In genomic region chr17:44124118-44124438, GRCh38 we compare ENCODE assay signal across 8 cellular contexts. TPM values are rescaled to one million over a fixed set of nuclear protein-coding genes. Genes with fewer than 3 reads are reported as not detected.
A peak's percentile ranks its signal among the peaks of the same experiment; 100 is the strongest.
DNase-seq lines count a peak whose midpoint lies in the region; ATAC-seq and TF ChIP-seq lines count a peak whose summit lies in the region.

No MANE protein-coding gene starts in this region.

- intact Hi-C loops in activated naive CD4-positive, alpha-beta T cell treated with anti-CD3 and anti-CD28 coated beads for 36 hours (cut with micrococcal nuclease) = loop anchor here (1.0 to 5.0 kb wide), 3 partner anchors 14 to 228 kb away; no protein-coding TSS in a partner anchor
- intact Hi-C loops in body of pancreas (cut with DNase I) = no loop called here

- H3K4me1 ChIP-seq in body of pancreas (peaks cover 37% of the 10 kb centered on the region), upper lobe of left lung (peaks cover 27 to 44% (median 37%) of the 10 kb centered on the region in 4 donors)

- DNase-seq in activated naive CD4-positive, alpha-beta T cell treated with anti-CD3 and anti-CD28 coated beads for 36 hours = no peak
- DNase-seq in activated naive CD4-positive, alpha-beta T cell treated with Interleukin-2 at 50 U/mL for 16 hours = no peak
- no peak for DNase-seq in body of pancreas
- no peak for DNase-seq in memory B cell (ENCODE audit: low spot score in 2 of 2)
- DNase-seq in upper lobe of left lung = no peak
- no peak for DNase-seq in NCI-H526 treated with DMSO at 0.1 percent for 48 hours (lab: John Stamatoyannopoulos, UW)
- DNase-seq in SKM-1 treated with dmso at 0.1 percent for 144 hours (lab: John Stamatoyannopoulos, UW; ENCODE audit: unreplicated experiment) = no peak

- peak overlapping the region in 1 of 2 donors; percentile 13 for H3K4me3 ChIP-seq in body of pancreas
- H3K4me3 ChIP-seq in upper lobe of left lung = peak overlapping the region; percentile 52 to 97 (median 81)

- H3K9me3 ChIP-seq in body of pancreas (no peaks in the 10 kb centered on the region), upper lobe of left lung (no peaks in the 10 kb centered on the region)

- no peaks in the 10 kb centered on the region for H3K27me3 ChIP-seq in body of pancreas
- no peaks in the 10 kb centered on the region for H3K27me3 ChIP-seq in upper lobe of left lung

- H3K27ac ChIP-seq in body of pancreas = peak overlapping the region; percentile 75 to 91 (median 86)
- peak overlapping the region; percentile 94 to 99 (median 94) for H3K27ac ChIP-seq in upper lobe of left lung

- H3K27ac Mint-ChIP-seq in activated naive CD4-positive, alpha-beta T cell treated with anti-CD3 and anti-CD28 coated beads for 36 hours = peak overlapping the region; percentile 97
- peak overlapping the region; percentile 96 for H3K27ac Mint-ChIP-seq in memory B cell

- TF ChIP-seq POLR2A in body of pancreas (IDR thresholded peaks at IDR 0.05) = no peak
- peak in 1 of 4 donors; percentile 22 for TF ChIP-seq POLR2A in upper lobe of left lung (IDR thresholded peaks at IDR 0.05)

- no peak for TF ChIP-seq CTCF in body of pancreas (IDR thresholded peaks at IDR 0.05)
- TF ChIP-seq CTCF in upper lobe of left lung (IDR thresholded peaks at IDR 0.05) = no peak

- CTCF ChIA-PET in activated naive CD4-positive, alpha-beta T cell treated with anti-CD3 and anti-CD28 coated beads for 36 hours (lab: Charles Lee) = interaction anchor here (1.2 to 1.3 kb wide), 5 partner anchors 14 to 58 kb away, joined by 3 to 4 read pairs (median 4); no protein-coding TSS in a partner anchor

- no peaks in the 10 kb centered on the region for H3K36me3 Mint-ChIP-seq in activated naive CD4-positive, alpha-beta T cell treated with anti-CD3 and anti-CD28 coated beads for 36 hours (ENCODE audit: low read depth)
- peaks cover 2% of the 10 kb centered on the region for H3K36me3 Mint-ChIP-seq in memory B cell

- no peak for TF ChIP-seq EP300 in upper lobe of left lung (IDR thresholded peaks at IDR 0.05)

- no peaks in the 10 kb centered on the region for H3K27me3 Mint-ChIP-seq in activated naive CD4-positive, alpha-beta T cell treated with anti-CD3 and anti-CD28 coated beads for 36 hours (ENCODE audit: low read depth)
- H3K27me3 Mint-ChIP-seq in memory B cell = no peaks in the 10 kb centered on the region

- H3K4me3 Mint-ChIP-seq in activated naive CD4-positive, alpha-beta T cell treated with anti-CD3 and anti-CD28 coated beads for 36 hours = peak overlapping the region; percentile 96
- peak overlapping the region; percentile 96 for H3K4me3 Mint-ChIP-seq in memory B cell

- WGBS in body of pancreas, 2 donors = 0 to 3% methylated on average over 7 to 8 of the region's 8 CpGs
- WGBS in upper lobe of left lung, 2 donors = 4% methylated on average over 8 of the region's 8 CpGs

- ATAC-seq in body of pancreas (no peak), memory B cell (ENCODE audit: low read depth) (no peak), upper lobe of left lung (ENCODE audit: low FRiP score in 2 of 2) (no peak), GM21390 (IDR thresholded peaks at IDR 0.05; ENCODE audit: unreplicated experiment) (no peak)

- no peaks in the 10 kb centered on the region for H3K9me3 Mint-ChIP-seq in activated naive CD4-positive, alpha-beta T cell treated with anti-CD3 and anti-CD28 coated beads for 36 hours
- no peaks in the 10 kb centered on the region for H3K9me3 Mint-ChIP-seq in memory B cell

- peaks cover 30% of the 10 kb centered on the region for H3K4me1 Mint-ChIP-seq in activated naive CD4-positive, alpha-beta T cell treated with anti-CD3 and anti-CD28 coated beads for 36 hours (ENCODE audit: low read depth)
- H3K4me1 Mint-ChIP-seq in memory B cell = peaks cover 27% of the 10 kb centered on the region

- H3K36me3 ChIP-seq in body of pancreas (replicated peaks in 1 of 2; ENCODE audit: insufficient read depth in 1 of 2, low read depth in 2 of 2) = no peaks in the 10 kb centered on the region
- no peaks in the 10 kb centered on the region for H3K36me3 ChIP-seq in upper lobe of left lung

RNA-seq across cellular contexts. Expression of gene HDAC5, which starts 0.6 kb away (rescaled TPM):
- 10 to 100 TPM; 17.9 to 18.9 TPM for total RNA-seq in activated naive CD4-positive, alpha-beta T cell treated with anti-CD3 and anti-CD28 coated beads for 36 hours
- total RNA-seq in body of pancreas (10 to 100 TPM; 25.4 to 45.7 TPM), upper lobe of left lung (100 to 1,000 TPM in 2 of 6 donors, 10 to 100 TPM in 4; 59.9 to 138 (median 64.9) TPM)

RNA-seq across cellular contexts. Expression of gene HROB, which starts 17.7 kb away (rescaled TPM):
- 10 to 100 TPM; 16.9 to 17.6 TPM for total RNA-seq in activated naive CD4-positive, alpha-beta T cell treated with anti-CD3 and anti-CD28 coated beads for 36 hours
- total RNA-seq in body of pancreas (under 1 TPM; 0.26 to 0.99 TPM), upper lobe of left lung (1 to 10 TPM in 4 of 6 donors, under 1 TPM in 2; 0.89 to 1.4 (median 1.0) TPM)

RNA-seq across cellular contexts. Expression of gene ASB16, which starts 46.4 kb away (rescaled TPM):
- under 1 TPM in 1 of 2 experiments, not detected in 1; 0.12 TPM for total RNA-seq in activated naive CD4-positive, alpha-beta T cell treated with anti-CD3 and anti-CD28 coated beads for 36 hours
- total RNA-seq in body of pancreas (10 to 100 TPM in 1 of 2 donors, 1 to 10 TPM in 1; 3.9 to 10.5 TPM), upper lobe of left lung (under 1 TPM in 1 of 6 donors, not detected in 5; 0.11 TPM)

RNA-seq across cellular contexts. Expression of gene G6PC3, which starts 53.5 kb away (rescaled TPM):
- total RNA-seq in activated naive CD4-positive, alpha-beta T cell treated with anti-CD3 and anti-CD28 coated beads for 36 hours = 10 to 100 TPM; 15.9 to 19.4 TPM
- total RNA-seq in body of pancreas = 10 to 100 TPM; 11.9 to 12.9 TPM
- total RNA-seq in upper lobe of left lung = 10 to 100 TPM; 16.8 to 63.0 (median 33.8) TPM

RNA-seq across cellular contexts. Expression of gene LSM12, which starts 57.6 kb away (rescaled TPM):
- total RNA-seq in activated naive CD4-positive, alpha-beta T cell treated with anti-CD3 and anti-CD28 coated beads for 36 hours = 10 to 100 TPM; 79.8 to 83.9 TPM
- total RNA-seq in body of pancreas (10 to 100 TPM; 14.8 to 19.4 TPM), upper lobe of left lung (10 to 100 TPM; 14.8 to 38.3 (median 33.6) TPM)

Comparison
In these comparisons a context has a peak if more than half of its experiments do, and no peak if none do; other contexts are left out.
1. RNA of gene HROB, which starts 17.7 kb away (total RNA-seq): 16.9 to 17.6 TPM in activated naive CD4-positive, alpha-beta T cell treated with anti-CD3 and anti-CD28 coated beads for 36 hours; 0.89 to 1.4 TPM in upper lobe of left lung and 0.26 to 0.99 TPM in body of pancreas; every median in the first group is over 4 times any median in the second.
2. RNA of gene ASB16, which starts 46.4 kb away (total RNA-seq): 3.9 to 10.5 TPM in body of pancreas; 0.12 TPM in activated naive CD4-positive, alpha-beta T cell treated with anti-CD3 and anti-CD28 coated beads for 36 hours and 0.11 TPM in upper lobe of left lung; every median in the first group is over 4 times any median in the second.